ENCODE assay signal across 2 cellular contexts in the genomic region with DNA sequence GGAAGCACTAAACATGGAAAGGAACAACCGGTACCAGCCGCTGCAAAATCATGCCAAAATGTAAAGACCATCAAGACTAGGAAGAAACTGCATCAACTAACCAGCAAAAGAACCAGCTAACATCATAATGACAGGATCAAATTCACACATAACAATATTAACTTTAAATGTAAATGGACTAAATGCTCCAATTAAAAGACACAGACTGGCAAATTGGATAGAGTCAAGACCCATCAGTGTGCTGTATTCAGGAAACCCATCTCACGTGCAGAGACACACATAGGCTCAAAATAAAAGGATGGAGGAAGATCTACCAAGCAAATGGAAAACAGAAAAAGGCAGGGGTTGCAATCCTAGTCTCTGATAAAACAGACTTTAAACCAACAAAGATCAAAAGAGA. TPM values are rescaled to one million over a fixed set of nuclear protein-coding genes. Genes with fewer than 3 reads are reported as not detected.
"Had no signal": no experiment of that assay in that cellular context is flagged by ENCODE, and none has a peak within 500 bp of the region (broad histone marks: within the 10 kb centered on the region; RNA-seq: fewer than 3 reads in every experiment).

No MANE protein-coding gene starts in this region.

RNA-seq across cellular contexts. Expression of gene ITGA11, which starts 34.0 kb away (rescaled TPM):
- polyA plus RNA-seq: immature natural killer cell, keratinocyte had no signal
